Comparison of ENCODE assay signal across 21 cellular contexts in genomic region chr3:77102916-77103769, GRCh38.
DNase-seq lines count a peak whose midpoint lies in the region; ATAC-seq, FAIRE-seq and TF ChIP-seq lines count a peak whose summit lies in the region.
"Had no signal": no experiment of that assay in that cellular context is flagged by ENCODE, and none has a peak within 500 bp of the region (broad histone marks: within the 10 kb centered on the region; RNA-seq: fewer than 3 reads in every experiment).

No MANE protein-coding gene starts in this region.

- peak; percentile 72 for ATAC-seq in IMR-90 (ENCODE audit: low read depth)
- peak; percentile 20 for ATAC-seq in foreskin keratinocyte
- no peak for ATAC-seq in SK-N-SH treated with all-trans-retinoic acid at 6 μM for 48 hours
- ATAC-seq in GM18519 (IDR thresholded peaks at IDR 0.05; ENCODE audit: low FRiP score, unreplicated experiment) = no peak
- ATAC-seq: left lobe of liver had no signal

- POLR2A ChIA-PET in AG04450 (lab: Yijun Ruan, JAX) (interaction anchor here (0.6 kb wide), 1 partner anchor 90 kb away, joined by 3 read pairs; no protein-coding TSS in a partner anchor), IMR-90 (lab: Charles Lee; ENCODE audit: unreplicated experiment) (no interaction called here)

- H3K27me3 ChIP-seq in AG04450 (ENCODE audit: control insufficient read depth, insufficient read depth, low read length) = no peaks in the 10 kb centered on the region
- no peaks in the 10 kb centered on the region for H3K27me3 ChIP-seq in IMR-90 (ENCODE audit: control insufficient read depth, insufficient read depth, low read length)
- H3K27me3 ChIP-seq in astrocyte (ENCODE audit: insufficient read depth, low read length) = no peaks in the 10 kb centered on the region
- no peaks in the 10 kb centered on the region for H3K27me3 ChIP-seq in foreskin keratinocyte
- H3K27me3 ChIP-seq: MG63, sigmoid colon had no signal

- H3K9me3 Mint-ChIP-seq in astrocyte (ENCODE audit: unreplicated experiment) = no peaks in the 10 kb centered on the region
- H3K9me3 Mint-ChIP-seq: activated naive CD4-positive, alpha-beta T cell treated with anti-CD3 and anti-CD28 coated beads, Interleukin-2, amount 50 U/mL, for 24 hours had no signal

- H4K20me1 ChIP-seq in IMR-90 (ENCODE audit: insufficient read depth, low read length) (no peaks in the 10 kb centered on the region), astrocyte (ENCODE audit: insufficient read depth, low read length) (no peaks in the 10 kb centered on the region)

- H4K8ac ChIP-seq in IMR-90 (ENCODE audit: low read depth in 2 of 2, low read length in 2 of 2) = no peak overlapping the region

- no peak for TF ChIP-seq POLR2A in IMR-90 (IDR thresholded peaks at IDR 0.05; ENCODE audit: low read depth, low read length)

- no peak overlapping the region for H2BK20ac ChIP-seq in IMR-90 (ENCODE audit: low read depth, low read length)

- FAIRE-seq in astrocyte (lab: Jason Lieb, UNC) = no peak

- H3K36me3 ChIP-seq in IMR-90 (ENCODE audit: control insufficient read depth, insufficient read depth, low read length) (no peaks in the 10 kb centered on the region), astrocyte (ENCODE audit: insufficient read depth, low read length) (no peaks in the 10 kb centered on the region)
- H3K36me3 ChIP-seq: MG63, sigmoid colon had no signal

- H3K4me3 Mint-ChIP-seq in astrocyte (ENCODE audit: unreplicated experiment) = no peak overlapping the region
- H3K4me3 Mint-ChIP-seq: activated naive CD4-positive, alpha-beta T cell treated with anti-CD3 and anti-CD28 coated beads, Interleukin-2, amount 50 U/mL, for 24 hours had no signal

- H3K9me1 ChIP-seq in IMR-90 (ENCODE audit: insufficient read depth, low read length) = no peaks in the 10 kb centered on the region

- in situ Hi-C loops in IMR-90 (cut with MboI; ENCODE audit: low sequenced_read_pairs) = no loop called here

- H2BK15ac ChIP-seq in IMR-90 (ENCODE audit: low read depth, low read length) = no peak overlapping the region

- DNase-seq in AG04450 (ENCODE audit: low read depth, low spot score) (no peak), IMR-90 (peak; percentile 39), astrocyte (ENCODE audit: low read depth) (peak; percentile 22), foreskin keratinocyte (peak; percentile 4 to 31), DMS53 treated with DMSO at 0.1 percent for 48 hours (lab: John Stamatoyannopoulos, UW; ENCODE audit: unreplicated experiment) (no peak)
- DNase-seq in stimulated activated CD4-positive, alpha-beta T cell treated with anti-CD3 and anti-CD28 coated beads, Interleukin-4, amount 100 ng/mL, for 4 hours = no peak
- DNase-seq: activated CD4-positive, alpha-beta T cell treated with anti-CD3 and anti-CD28 coated beads, Interleukin-2, amount 50 U/mL, for 4 hours; activated T-cell treated with anti-CD3 and anti-CD28 coated beads, Interleukin-2, amount 50 U/mL, for 1 hour; caudate nucleus; effector CD8-positive, alpha-beta T cell; MG63; NCI-H2029; NK-92 treated with Interleukin-12 subunit alpha and Interleukin-12 subunit beta, amount 100 ng/mL, for 24 hours; RPMI8226; sigmoid colon; stimulated activated CD4-positive, alpha-beta T cell treated with anti-CD3 and anti-CD28 coated beads, Interleukin-4, amount 100 ng/mL, for 1 hour; substantia nigra had no signal

- TF ChIP-seq RAD21 in IMR-90 (IDR thresholded peaks at IDR 0.05; ENCODE audit: low read length) = no peak

- H2BK5ac ChIP-seq in IMR-90 (ENCODE audit: low read depth, low read length, poor library complexity, severe bottlenecking) = no peak overlapping the region

- no peak overlapping the region for H3K56ac ChIP-seq in IMR-90 (ENCODE audit: extremely low read depth, insufficient read depth, low read length)

- no peak overlapping the region for H3K23ac ChIP-seq in IMR-90 (ENCODE audit: low read depth, low read length)

- dilution Hi-C loops in IMR-90 (cut with HindIII; ENCODE audit: low sequenced_read_pairs, unreplicated experiment) = no loop called here

- BruUV-seq in IMR-90 (replicated peaks; lab: Mats Ljungman, UMichigan) = no TSS peak

- no peak overlapping the region for H3K18ac ChIP-seq in IMR-90 (ENCODE audit: low read depth, low read length)

- no peak overlapping the region; the same call in 1 of the 2 replicates for H3K4me2 ChIP-seq in IMR-90 (ENCODE audit: low read depth, low read length)
- peak overlapping the region; percentile 48 for H3K4me2 ChIP-seq in astrocyte (ENCODE audit: low read length)

- H3K79me2 ChIP-seq in astrocyte (ENCODE audit: insufficient read depth, low read length) = no peaks in the 10 kb centered on the region

- CTCF ChIA-PET in AG04450 (lab: Charles Lee) = interaction anchor here (0.6 to 0.7 kb wide), 4 partner anchors 345 to 1542 kb away, joined by 3 to 6 read pairs (median 4); no protein-coding TSS in a partner anchor
- CTCF ChIA-PET in IMR-90 (lab: Yijun Ruan, JAX) = interaction anchor here (0.6 kb wide), 2 partner anchors 26 to 526 kb away, joined by 3 to 6 read pairs; no protein-coding TSS in a partner anchor

- peaks cover 7% of the 10 kb centered on the region for H3K4me1 Mint-ChIP-seq in astrocyte (ENCODE audit: low read depth, unreplicated experiment)
- H3K4me1 Mint-ChIP-seq: activated naive CD4-positive, alpha-beta T cell treated with anti-CD3 and anti-CD28 coated beads, Interleukin-2, amount 50 U/mL, for 24 hours had no signal

- H3K4ac ChIP-seq in IMR-90 (ENCODE audit: low read depth, low read length) = no peak overlapping the region

- H2AK5ac ChIP-seq in IMR-90 (ENCODE audit: low read depth, low read length) = no peak overlapping the region

- H3K36me3 Mint-ChIP-seq in astrocyte (ENCODE audit: low read depth, unreplicated experiment) = no peaks in the 10 kb centered on the region
- H3K36me3 Mint-ChIP-seq: activated naive CD4-positive, alpha-beta T cell treated with anti-CD3 and anti-CD28 coated beads, Interleukin-2, amount 50 U/mL, for 24 hours had no signal

- TF ChIP-seq CTCF in AG04450 (IDR thresholded peaks at IDR 0.05; ENCODE audit: low read depth, low read length) (no peak), IMR-90 (conservative IDR thresholded peaks at IDR 0.05; ENCODE audit: low read depth, low read length) (no peak), astrocyte (IDR thresholded peaks at IDR 0.05; ENCODE audit: insufficient read depth, low read depth, low read length) (no peak), foreskin keratinocyte (conservative IDR thresholded peaks at IDR 0.05) (no peak)

- H3K4me3 ChIP-seq in AG04450 (ENCODE audit: low read depth, low read length) (no peak overlapping the region), IMR-90 (ENCODE audit: insufficient read depth, low read depth, low read length) (no peak overlapping the region), astrocyte (ENCODE audit: insufficient read depth, low read depth, low read length) (no peak overlapping the region)
- H3K4me3 ChIP-seq: MG63, sigmoid colon had no signal

- H3K27me3 Mint-ChIP-seq in astrocyte (ENCODE audit: low read depth, unreplicated experiment) = no peaks in the 10 kb centered on the region
- H3K27me3 Mint-ChIP-seq: activated naive CD4-positive, alpha-beta T cell treated with anti-CD3 and anti-CD28 coated beads, Interleukin-2, amount 50 U/mL, for 24 hours had no signal

- H2AK9ac ChIP-seq in IMR-90 (replicated peaks; ENCODE audit: low read depth, low read length, poor library complexity) = no peak overlapping the region

- H2AFZ ChIP-seq in IMR-90 (replicated peaks; ENCODE audit: low read length, poor library complexity) (no peak overlapping the region), astrocyte (ENCODE audit: low read depth, low read length) (no peak overlapping the region)

- no peak overlapping the region for H3K9ac ChIP-seq in IMR-90 (ENCODE audit: low read depth, low read length)
- H3K9ac ChIP-seq in astrocyte (ENCODE audit: low read length) = no peak overlapping the region

- H3K27ac Mint-ChIP-seq in astrocyte (ENCODE audit: unreplicated experiment) = peak overlapping the region; percentile 30
- H3K27ac Mint-ChIP-seq: activated naive CD4-positive, alpha-beta T cell treated with anti-CD3 and anti-CD28 coated beads, Interleukin-2, amount 50 U/mL, for 24 hours had no signal

- H2BK120ac ChIP-seq in IMR-90 (ENCODE audit: low read depth, low read length) = no peak overlapping the region

- no peak overlapping the region for H4K91ac ChIP-seq in IMR-90 (ENCODE audit: insufficient read depth, low read depth, low read length)

- intact Hi-C loops in IMR-90 (cut with micrococcal nuclease) = no loop called here

- no peak overlapping the region for H3K14ac ChIP-seq in IMR-90 (replicated peaks; ENCODE audit: low read depth, low read length)

- H4K5ac ChIP-seq in IMR-90 (ENCODE audit: low read depth, low read length) = no peak overlapping the region

- H3K4me1 ChIP-seq in IMR-90 (ENCODE audit: control insufficient read depth, insufficient read depth, low read length) (peaks cover 4% of the 10 kb centered on the region), astrocyte (ENCODE audit: insufficient read depth, low read length) (no peaks in the 10 kb centered on the region), foreskin keratinocyte (no peaks in the 10 kb centered on the region)
- H3K4me1 ChIP-seq: sigmoid colon had no signal

- H3K79me1 ChIP-seq in IMR-90 (ENCODE audit: low read depth in 1 of 2, low read length in 2 of 2) = no peaks in the 10 kb centered on the region

- H3K9me3 ChIP-seq in AG04450 (ENCODE audit: control insufficient read depth, insufficient read depth, low read length) = peaks cover 3% of the 10 kb centered on the region; the same call in 1 of the 2 replicates
- no peaks in the 10 kb centered on the region for H3K9me3 ChIP-seq in IMR-90 (ENCODE audit: control insufficient read depth, insufficient read depth, low read length)
- H3K9me3 ChIP-seq in astrocyte (ENCODE audit: insufficient read depth, low read depth, low read length) = no peaks in the 10 kb centered on the region
- H3K9me3 ChIP-seq: MG63, sigmoid colon had no signal

- WGBS in IMR-90 (ENCODE audit: extremely low coverage in 2 of 2, insufficient read length in 1 of 2), 2 experiments = 64% methylated on average over 3 of the region's 6 CpGs; no CpG with 5 or more reads in 1 of the 2 experiments

- H3K27ac ChIP-seq in AG04450 (ENCODE audit: low read depth, low read length) (peak overlapping the region; percentile 34), IMR-90 (ENCODE audit: insufficient read depth, low read length) (no peak overlapping the region), astrocyte (ENCODE audit: low read depth, low read length) (peak overlapping the region; percentile 18), foreskin keratinocyte (no peak overlapping the region)
- H3K27ac ChIP-seq: sigmoid colon had no signal

TF ChIP-seq in IMR-90, 13 proteins besides CTCF, POLR2A, EP300 and RAD21 (continues in another document):
- TF ChIP-seq CHD1 (IDR thresholded peaks at IDR 0.05; ENCODE audit: low read depth, low read length) (no peak), MXI1 (IDR thresholded peaks at IDR 0.05; ENCODE audit: borderline replicate concordance, low read depth, low read length) (no peak), BHLHE40 (IDR thresholded peaks at IDR 0.05; ENCODE audit: low read depth, low read length) (no peak), CEBPB (IDR thresholded peaks at IDR 0.05; ENCODE audit: low read depth, low read length) (no peak)

TF ChIP-seq in SK-N-SH treated with all-trans-retinoic acid at 6 μM for 48 hours, 23 proteins besides CTCF, POLR2A, EP300 and RAD21 (continues in another document):
- TF ChIP-seq CSDC2 (CRISPR knock-in tag; IDR thresholded peaks at IDR 0.05) (no peak), ZNF565 (CRISPR knock-in tag; conservative IDR thresholded peaks at IDR 0.05; ENCODE audit: low read depth) (no peak), ZNF70 (CRISPR knock-in tag; IDR thresholded peaks at IDR 0.05) (no peak), TCF4 (CRISPR knock-in tag; IDR thresholded peaks at IDR 0.05; ENCODE audit: borderline replicate concordance) (no peak)

Comparison
In these comparisons a context has a peak if more than half of its experiments do, and no peak if none do; other contexts are left out.
1. DNase-seq: peak in IMR-90 (single experiment), astrocyte (single experiment) and foreskin keratinocyte (2 of 2); none in AG04450 (single experiment), stimulated activated CD4-positive, alpha-beta T cell treated with anti-CD3 and anti-CD28 coated beads, Interleukin-4, amount 100 ng/mL, for 4 hours (0 of 2) and DMS53 treated with DMSO at 0.1 percent for 48 hours (single experiment).
2. H3K27ac ChIP-seq: peak in AG04450 (single experiment) and astrocyte (single experiment); none in IMR-90 (single experiment) and foreskin keratinocyte (single experiment).
3. ATAC-seq: peak in IMR-90 (single experiment) and foreskin keratinocyte (single experiment); none in SK-N-SH treated with all-trans-retinoic acid at 6 μM for 48 hours (single experiment) and GM18519 (single experiment).